In the genomic region with DNA sequence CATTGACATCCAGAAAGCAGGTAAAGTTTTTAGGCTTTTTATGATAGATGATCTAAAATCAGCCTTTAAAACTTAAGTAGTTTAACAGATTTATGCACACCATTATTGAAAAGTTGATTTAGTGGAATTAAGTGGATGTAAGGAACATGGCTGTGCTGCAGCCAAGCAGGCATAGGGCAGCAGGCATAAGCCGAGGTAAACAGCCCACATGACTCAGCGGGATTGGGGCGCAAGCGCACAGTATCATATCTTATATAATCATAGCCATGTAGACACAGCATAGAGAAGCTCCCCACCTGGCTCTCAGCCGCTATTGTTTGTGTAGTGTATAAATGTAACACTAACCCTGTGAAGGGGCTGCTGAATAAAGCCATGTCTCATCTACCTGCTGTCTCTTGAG, we compare ENCODE assay signal across 16 cellular contexts.
DNase-seq lines count a peak whose midpoint lies in the region; ATAC-seq and TF ChIP-seq lines count a peak whose summit lies in the region.
"Had no signal": no experiment of that assay in that cellular context is flagged by ENCODE, and none has a peak within 500 bp of the region (broad histone marks: within the 10 kb centered on the region; RNA-seq: fewer than 3 reads in every experiment).

No MANE protein-coding gene starts in this region.

- no peak overlapping the region for H3K4me3 ChIP-seq in OCI-LY7 (ENCODE audit: low read depth, low read length, poor library complexity, severe bottlenecking)
- no peak overlapping the region for H3K4me3 ChIP-seq in aorta (ENCODE audit: low read length in 2 of 2)
- no peak overlapping the region for H3K4me3 ChIP-seq in colonic mucosa
- H3K4me3 ChIP-seq: A549, left lung had no signal

- no peak overlapping the region for H3K27ac ChIP-seq in OCI-LY7 (ENCODE audit: low read depth, low read length, poor library complexity, severe bottlenecking)
- H3K27ac ChIP-seq in aorta (ENCODE audit: low read depth in 1 of 2, low read length in 2 of 2) = no peak overlapping the region
- H3K27ac ChIP-seq in colonic mucosa = no peak overlapping the region
- H3K27ac ChIP-seq: A549, left lung had no signal

- POLR2A ChIA-PET in OCI-LY7 (lab: Charles Lee) = no interaction called here

- DNase-seq in NCI-H146 (lab: John Stamatoyannopoulos, UW) (peak; percentile 4), NCI-H146 treated with DMSO at 0.1 percent for 48 hours (lab: John Stamatoyannopoulos, UW; ENCODE audit: unreplicated experiment) (no peak), GDM1 (lab: John Stamatoyannopoulos, UW) (peak; percentile 5), OCI-LY7 (ENCODE audit: low spot score) (peak; percentile 92), left kidney (ENCODE audit: low read depth, low spot score) (peak; percentile 32), aorta (no peak), cortex of kidney (lab: John Stamatoyannopoulos, UW) (no peak), colonic mucosa (no peak)
- DNase-seq: activated T-cell treated with anti-CD3 and anti-CD28 coated beads, Interleukin-2, amount 50 U/mL, for 24 hours; HCEC 1CT; head of caudate nucleus; left lung; NCI-H446; Right ventricle myocardium superior had no signal

- H3K9me2 ChIP-seq in OCI-LY7 (ENCODE audit: insufficient read depth, low read length) = no peaks in the 10 kb centered on the region

- 97 to 98% methylated on average over 5 of the region's 5 CpGs for WGBS in aorta, 2 donors

- H3K36me3 ChIP-seq in OCI-LY7 (ENCODE audit: insufficient read depth, low read length) (peaks cover 84% of the 10 kb centered on the region), aorta (ENCODE audit: control insufficient read depth in 1 of 2, insufficient read depth in 2 of 2, low read length in 1 of 2) (no peaks in the 10 kb centered on the region), colonic mucosa (no peaks in the 10 kb centered on the region)
- H3K36me3 ChIP-seq: left lung had no signal

- no peak overlapping the region for H2AFZ ChIP-seq in OCI-LY7 (ENCODE audit: low read length)

- no peak for ATAC-seq in aorta (ENCODE audit: low FRiP score)
- ATAC-seq: A549, HepG2, left lung had no signal

- H3K27me3 ChIP-seq in aorta (ENCODE audit: control insufficient read depth in 1 of 2, insufficient read depth in 2 of 2, low read length in 1 of 2) = no peaks in the 10 kb centered on the region
- no peaks in the 10 kb centered on the region for H3K27me3 ChIP-seq in colonic mucosa
- H3K27me3 ChIP-seq: left lung had no signal

- H4K20me1 ChIP-seq in OCI-LY7 (ENCODE audit: insufficient read depth, low read length) = no peaks in the 10 kb centered on the region

- CTCF ChIA-PET in OCI-LY7 (lab: Charles Lee; ENCODE audit: unreplicated experiment) = no interaction called here

- intact Hi-C loops in OCI-LY7 (cut with micrococcal nuclease; ENCODE audit: unreplicated experiment) (no loop called here), aorta (cut with DNase I) (no loop called here), colonic mucosa (cut with DNase I) (no loop called here)

- no TSS peak for BruUV-seq in OCI-LY7 (replicated peaks; lab: Mats Ljungman, UMichigan)

- peaks cover 50% of the 10 kb centered on the region for H3K9me3 ChIP-seq in OCI-LY7 (ENCODE audit: low read length)
- H3K9me3 ChIP-seq in aorta (ENCODE audit: control insufficient read depth, low read length) = no peaks in the 10 kb centered on the region
- H3K9me3 ChIP-seq in colonic mucosa = no peaks in the 10 kb centered on the region

- TF ChIP-seq CTCF in OCI-LY7 (conservative IDR thresholded peaks at IDR 0.05; ENCODE audit: low read length) = no peak
- no peak for TF ChIP-seq CTCF in colonic mucosa (IDR thresholded peaks at IDR 0.05)

- H3K79me2 ChIP-seq in OCI-LY7 (ENCODE audit: insufficient read depth, low read depth, low read length) = no peaks in the 10 kb centered on the region

- no peak overlapping the region for H3K4me2 ChIP-seq in OCI-LY7 (ENCODE audit: low read length)
- H3K4me2 ChIP-seq: A549 had no signal

- H3K4me1 ChIP-seq in OCI-LY7 (ENCODE audit: insufficient read depth, low read length, poor library complexity, severe bottlenecking) (no peaks in the 10 kb centered on the region), aorta (ENCODE audit: control insufficient read depth in 1 of 2, insufficient read depth in 2 of 2, low read length in 2 of 2) (no peaks in the 10 kb centered on the region), colonic mucosa (no peaks in the 10 kb centered on the region)
- H3K4me1 ChIP-seq: left lung had no signal

- no peak overlapping the region for H3K9ac ChIP-seq in colonic mucosa (ENCODE audit: low read depth in 2 of 2, low read length in 2 of 2)

Comparison
In these comparisons a context has a peak if more than half of its experiments do, and no peak if none do; other contexts are left out.
1. DNase-seq: peak in NCI-H146 (single experiment), GDM1 (single experiment), OCI-LY7 (single experiment) and left kidney (single experiment); none in NCI-H146 treated with DMSO at 0.1 percent for 48 hours (single experiment), aorta (0 of 2), cortex of kidney (single experiment) and colonic mucosa (single experiment).